Comparison of ENCODE assay signal across 27 cellular contexts in genomic region chr7:122750389-122750788, GRCh38. TPM values are rescaled to one million over a fixed set of nuclear protein-coding genes. Genes with fewer than 3 reads are reported as not detected.
"Had no signal": no experiment of that assay in that cellular context is flagged by ENCODE, and none has a peak within 500 bp of the region (broad histone marks: within the 10 kb centered on the region; RNA-seq: fewer than 3 reads in every experiment).

No MANE protein-coding gene starts in this region.

- H3K9me3 Mint-ChIP-seq: nephron; neural crest cell; stimulated activated memory B cell treated with anti-CD40 and anti-IgM and Interleukin-4, amounts not matched to agents 10 μg/mL and 1 μg/mL and 100 μg/mL, for 72 hours; type B pancreatic cell had no signal

- H3K36me3 ChIP-seq: left lung, ovary, right atrium auricular region, right lobe of liver, tibial nerve, uterus had no signal

- DNase-seq: immature natural killer cell; kidney; left colon; left lung; lower lobe of right lung; mammary epithelial cell; mesenchymal stem cell; naive thymus-derived CD8-positive, alpha-beta T cell; ovary; right lobe of liver; stimulated activated CD4-positive, alpha-beta T cell treated with anti-CD3 and anti-CD28 coated beads, Interleukin-1b, Interleukin-23, amount 100 ng/mL, for 48 hours; stimulated activated CD4-positive, alpha-beta T cell treated with anti-CD3 and anti-CD28 coated beads, Interleukin-2, amount 100 ng/mL, for 48 hours; stimulated activated CD4-positive, alpha-beta T cell treated with anti-CD3 and anti-CD28 coated beads, Interleukin-4, amount 100 ng/mL, for 4 hours; stimulated activated CD8-positive, alpha-beta memory T cell treated with anti-CD3 and anti-CD28 coated beads, Interleukin-4, amount 100 ng/mL, for 48 hours; stimulated activated naive CD4-positive, alpha-beta T cell treated with Interleukin-2 at 50 U/mL for 16 hours; stimulated activated naive CD8-positive, alpha-beta T cell treated with anti-CD3 and anti-CD28 coated beads, Interleukin-15, amount 100 ng/mL, for 72 hours; substantia nigra; uterus had no signal

- ATAC-seq: left colon; left lung; lower lobe of right lung; naive thymus-derived CD8-positive, alpha-beta T cell; right lobe of liver; stimulated activated memory B cell treated with anti-CD40 and anti-IgM and Interleukin-4, amounts not matched to agents 10 μg/mL and 1 μg/mL and 100 μg/mL, for 72 hours; stimulated activated naive CD8-positive, alpha-beta T cell treated with anti-CD3 and anti-CD28 coated beads, Interleukin-15, amount 100 ng/mL, for 72 hours had no signal

- H3K4me3 ChIP-seq: left lung, lower lobe of right lung, ovary, right atrium auricular region, right lobe of liver, smooth muscle cell, tibial nerve, uterus had no signal

- H3K27me3 Mint-ChIP-seq: naive thymus-derived CD8-positive, alpha-beta T cell; progenitor cell of endocrine pancreas; stimulated activated memory B cell treated with anti-CD40 and anti-IgM and Interleukin-4, amounts not matched to agents 10 μg/mL and 1 μg/mL and 100 μg/mL, for 72 hours; stimulated activated naive CD8-positive, alpha-beta T cell treated with anti-CD3 and anti-CD28 coated beads, Interleukin-15, amount 100 ng/mL, for 72 hours; type B pancreatic cell had no signal

- H3K4me3 Mint-ChIP-seq: immature natural killer cell; naive thymus-derived CD8-positive, alpha-beta T cell; nephron; neural crest cell; stimulated activated memory B cell treated with anti-CD40 and anti-IgM and Interleukin-4, amounts not matched to agents 10 μg/mL and 1 μg/mL and 100 μg/mL, for 72 hours; stimulated activated naive CD8-positive, alpha-beta T cell treated with anti-CD3 and anti-CD28 coated beads, Interleukin-15, amount 100 ng/mL, for 72 hours; type B pancreatic cell had no signal

- H3K4me1 Mint-ChIP-seq: immature natural killer cell; naive thymus-derived CD8-positive, alpha-beta T cell; nephron; stimulated activated memory B cell treated with anti-CD40 and anti-IgM and Interleukin-4, amounts not matched to agents 10 μg/mL and 1 μg/mL and 100 μg/mL, for 72 hours; stimulated activated naive CD8-positive, alpha-beta T cell treated with anti-CD3 and anti-CD28 coated beads, Interleukin-15, amount 100 ng/mL, for 72 hours had no signal

- H3K27me3 ChIP-seq: left lung, ovary, right atrium auricular region, right lobe of liver, tibial nerve, uterus had no signal

- H3K36me3 Mint-ChIP-seq: immature natural killer cell; naive thymus-derived CD8-positive, alpha-beta T cell; stimulated activated memory B cell treated with anti-CD40 and anti-IgM and Interleukin-4, amounts not matched to agents 10 μg/mL and 1 μg/mL and 100 μg/mL, for 72 hours; type B pancreatic cell had no signal

- H3K4me2 ChIP-seq: smooth muscle cell had no signal

- H3K27ac ChIP-seq: left lung, lower lobe of right lung, ovary, right atrium auricular region, right lobe of liver, tibial nerve, uterus had no signal

- H3K27ac Mint-ChIP-seq: immature natural killer cell; naive thymus-derived CD8-positive, alpha-beta T cell; progenitor cell of endocrine pancreas; stimulated activated memory B cell treated with anti-CD40 and anti-IgM and Interleukin-4, amounts not matched to agents 10 μg/mL and 1 μg/mL and 100 μg/mL, for 72 hours; stimulated activated naive CD8-positive, alpha-beta T cell treated with anti-CD3 and anti-CD28 coated beads, Interleukin-15, amount 100 ng/mL, for 72 hours; type B pancreatic cell had no signal

- H3K9me3 ChIP-seq: left lung, lower lobe of right lung, ovary, right atrium auricular region, right lobe of liver, tibial nerve, uterus had no signal

- H3K4me1 ChIP-seq: left lung, lower lobe of right lung, right atrium auricular region, right lobe of liver, tibial nerve, uterus had no signal

RNA-seq across cellular contexts. Expression of gene RNF148, which starts 47.7 kb away (rescaled TPM):
- total RNA-seq: naive thymus-derived CD8-positive, alpha-beta T cell; neural crest cell; smooth muscle cell had no signal
- polyA plus RNA-seq: immature natural killer cell; naive thymus-derived CD8-positive, alpha-beta T cell; smooth muscle cell had no signal

RNA-seq across cellular contexts. Expression of gene RNF133, which starts 51.5 kb away (rescaled TPM):
- total RNA-seq: naive thymus-derived CD8-positive, alpha-beta T cell; progenitor cell of endocrine pancreas had no signal
- polyA plus RNA-seq: immature natural killer cell; liver; mammary epithelial cell; naive thymus-derived CD8-positive, alpha-beta T cell; smooth muscle cell had no signal
